Comparison of ENCODE assay signal across 7 cellular contexts in genomic region chr4:88523325-88524129, GRCh38. TPM values are rescaled to one million over a fixed set of nuclear protein-coding genes. Genes with fewer than 3 reads are reported as not detected.
DNase-seq lines count a peak whose midpoint lies in the region; ATAC-seq and TF ChIP-seq lines count a peak whose summit lies in the region.

PYURF (minus strand) TSS chr4:88523776; CDS start chr4:88523700, 76 bp downstream.

- TF ChIP-seq CTCF in hepatocyte (IDR thresholded peaks at IDR 0.05; ENCODE audit: poor library complexity) = no peak

- no peaks in the 10 kb centered on the region for H3K9me3 ChIP-seq in hepatocyte (ENCODE audit: low read depth)

- DNase-seq in NCI-H2029 (lab: John Stamatoyannopoulos, UW) (peak; percentile 85), T-helper 9 cell (peak; percentile 65), astrocyte of the hippocampus (ENCODE audit: low read depth, low spot score) (peak; percentile 98), hepatocyte (ENCODE audit: low spot score) (peak; percentile 98), retina (peak; percentile 97)

- peaks cover 13% of the 10 kb centered on the region for H4K20me1 ChIP-seq in hepatocyte (ENCODE audit: insufficient read depth, poor library complexity, severe bottlenecking)

- H3K4me1 ChIP-seq in hepatocyte (ENCODE audit: insufficient read depth) = peaks cover 15% of the 10 kb centered on the region

- no peaks in the 10 kb centered on the region for H3K27me3 ChIP-seq in hepatocyte

- under 1% methylated on average over 68 of the region's 68 CpGs for WGBS in hepatocyte (ENCODE audit: low lambda C conversion rate, missing lambda C conversion rate)

- ATAC-seq in GM18511 (IDR thresholded peaks at IDR 0.05; ENCODE audit: unreplicated experiment) = peak; percentile 84
- ATAC-seq in HG02981 (IDR thresholded peaks at IDR 0.05; ENCODE audit: unreplicated experiment) = peak; percentile 79

- H3K4me3 ChIP-seq in hepatocyte = peak within 1 kb of the TSS; percentile 95

- H2AFZ ChIP-seq in hepatocyte = peak within 1 kb of the TSS; percentile 95

- H3K27ac ChIP-seq in hepatocyte = peak within 1 kb of the TSS; percentile 96

- no peaks in the 10 kb centered on the region for H3K9me2 ChIP-seq in hepatocyte (replicated peaks; ENCODE audit: insufficient read depth)

- no peaks in the 10 kb centered on the region for H3K36me3 ChIP-seq in hepatocyte (replicated peaks; ENCODE audit: insufficient read depth, low read depth)

- H3K4me2 ChIP-seq in hepatocyte = peak within 1 kb of the TSS; percentile 75

- peaks cover 35% of the 10 kb centered on the region for H3K79me2 ChIP-seq in hepatocyte

RNA-seq across cellular contexts. Expression of gene PYURF, which starts in this region (rescaled TPM):
- total RNA-seq in hepatocyte = 134 and 139 TPM in 2 replicates
- 119 and 135 TPM in 2 replicates for polyA plus RNA-seq in hepatocyte

Comparison
In these comparisons a context has a peak if more than half of its experiments do, and no peak if none do; other contexts are left out.
1. Peak in every context shown above with its lines: DNase-seq, ATAC-seq, H3K4me3 ChIP-seq and H3K27ac ChIP-seq.